5 cellular contexts compared by ENCODE assay signal in genomic region chr15:78424673-78425072, GRCh38.
"Had no signal": no experiment of that assay in that cellular context is flagged by ENCODE, and none has a peak within 500 bp of the region (broad histone marks: within the 10 kb centered on the region; RNA-seq: fewer than 3 reads in every experiment).

No MANE protein-coding gene starts in this region.

- DNase-seq: H9, HCEC 1CT, KG1 had no signal

- H3K4me3 ChIP-seq: GM23338 had no signal

- ATAC-seq: GM23338, HepG2 had no signal
